In genomic region chr2:15111718-15112117, GRCh38 we compare ENCODE assay signal across 16 cellular contexts.
"Had no signal": no experiment of that assay in that cellular context is flagged by ENCODE, and none has a peak within 500 bp of the region (broad histone marks: within the 10 kb centered on the region; RNA-seq: fewer than 3 reads in every experiment).

No MANE protein-coding gene starts in this region.

- H3K36me3 ChIP-seq: neutrophil, prostate gland, right atrium auricular region, tibial artery had no signal

- H3K4me3 ChIP-seq: lung, mucosa of descending colon, prostate gland, right atrium auricular region, testis, tibial artery had no signal

- DNase-seq: cortex of kidney; effector memory CD8-positive, alpha-beta T cell; mucosa of descending colon; naive B cell; stimulated activated CD4-positive, alpha-beta T cell treated with anti-CD3 and anti-CD28 coated beads, Interleukin-2, amount 100 ng/mL, for 24 hours; stimulated activated CD4-positive, alpha-beta T cell treated with anti-CD3 and anti-CD28 coated beads, Interleukin-4, amount 100 ng/mL, for 24 hours; stimulated activated naive CD4-positive, alpha-beta T cell treated with Interleukin-2 at 50 U/mL for 16 hours; substantia nigra; testis; tibial artery had no signal

- FAIRE-seq: keratinocyte had no signal

- H3K27ac ChIP-seq: neutrophil, parathyroid adenoma, prostate gland, right atrium auricular region, testis, tibial artery had no signal

- H3K79me2 ChIP-seq: parathyroid adenoma had no signal

- H3K4me1 ChIP-seq: parathyroid adenoma, prostate gland, right atrium auricular region, testis had no signal

- H3K9me3 ChIP-seq: prostate gland, testis had no signal

- H3K9ac ChIP-seq: parathyroid adenoma had no signal

- H2AFZ ChIP-seq: parathyroid adenoma had no signal

- H3K27me3 ChIP-seq: neutrophil, right atrium auricular region, testis, tibial artery had no signal
